ENCODE assay signal across 10 cellular contexts in genomic region chr14:101849125-101849524, GRCh38.
DNase-seq lines count a peak whose midpoint lies in the region; ATAC-seq and TF ChIP-seq lines count a peak whose summit lies in the region.
"Had no signal": no experiment of that assay in that cellular context is flagged by ENCODE, and none has a peak within 500 bp of the region (broad histone marks: within the 10 kb centered on the region; RNA-seq: fewer than 3 reads in every experiment).

No MANE protein-coding gene starts in this region.

- no peak for DNase-seq in T-helper 2 cell treated with Interferon-gamma antibody and Interleukin-4, amounts not matched to agents 5 μg/mL and 100 μg/mL, for 36 hours (ENCODE audit: low spot score)
- no peak for DNase-seq in T-helper 2 cell
- peak; percentile 89 for DNase-seq in Karpas-422
- no peak for DNase-seq in natural killer cell
- no peak for DNase-seq in NCI-H774 (lab: John Stamatoyannopoulos, UW)
- no peak for DNase-seq in NCI-H1092 treated with DMSO at 0.1 percent for 48 hours (lab: John Stamatoyannopoulos, UW)
- DNase-seq in activated CD4-positive, alpha-beta memory T cell treated with anti-CD3 and anti-CD28 coated beads, Interleukin-2, amount 10 ng/mL, durations not matched to agents 7 days and 5 days: no peak

- H4K20me1 ChIP-seq in Karpas-422 (ENCODE audit: insufficient read depth, low read depth, low read length): 0 out of 2 replicates have a peak, but pooled peaks cover 6% of the 10 kb centered on the region

- H3K27me3 ChIP-seq in Karpas-422 (ENCODE audit: low read length): no peaks in the 10 kb centered on the region

- H3K36me3 ChIP-seq in HEK293 (ENCODE audit: control insufficient read depth in 2 of 2, insufficient read depth in 1 of 2, low read length in 2 of 2) (peaks cover 0 to 3% of the 10 kb centered on the region in 2 experiments; a peak in 2 of 3 replicates), Karpas-422 (ENCODE audit: insufficient read depth, low read length) (no peaks in the 10 kb centered on the region)
- H3K36me3 ChIP-seq: thoracic aorta had no signal

- intact Hi-C loops in natural killer cell (cut with micrococcal nuclease): no loop called here

- H3K4me3 Mint-ChIP-seq in T-helper 2 cell treated with Interferon-gamma antibody and Interleukin-4, amounts not matched to agents 5 μg/mL and 100 μg/mL, for 36 hours: no peak overlapping the region
- peak overlapping the region; percentile 67 for H3K4me3 Mint-ChIP-seq in natural killer cell
- no peak overlapping the region for H3K4me3 Mint-ChIP-seq in activated CD4-positive, alpha-beta memory T cell treated with anti-CD3 and anti-CD28 coated beads, Interleukin-2, amount 10 ng/mL, durations not matched to agents 7 days and 5 days

- H3K9me2 ChIP-seq in Karpas-422 (replicated peaks; ENCODE audit: insufficient read depth, low read length): no peaks in the 10 kb centered on the region

- peaks cover 64% of the 10 kb centered on the region for H3K4me1 Mint-ChIP-seq in T-helper 2 cell treated with Interferon-gamma antibody and Interleukin-4, amounts not matched to agents 5 μg/mL and 100 μg/mL, for 36 hours (ENCODE audit: low read depth)
- peaks cover 87 to 91% of the 10 kb centered on the region in 2 donors for H3K4me1 Mint-ChIP-seq in natural killer cell
- H3K4me1 Mint-ChIP-seq in activated CD4-positive, alpha-beta memory T cell treated with anti-CD3 and anti-CD28 coated beads, Interleukin-2, amount 10 ng/mL, durations not matched to agents 7 days and 5 days: peaks cover 81% of the 10 kb centered on the region

- H2AFZ ChIP-seq in Karpas-422 (ENCODE audit: low read length): no peak overlapping the region

- peaks cover 90% of the 10 kb centered on the region for H3K79me2 ChIP-seq in Karpas-422 (ENCODE audit: low read length)

- H3K27ac ChIP-seq in HEK293 (ENCODE audit: extremely low read depth, low read depth, low read length) (no peak overlapping the region), Karpas-422 (ENCODE audit: low read length) (peak overlapping the region; percentile 82)
- H3K27ac ChIP-seq: 22Rv1, thoracic aorta had no signal

- H3K27me3 Mint-ChIP-seq in T-helper 2 cell treated with Interferon-gamma antibody and Interleukin-4, amounts not matched to agents 5 μg/mL and 100 μg/mL, for 36 hours (ENCODE audit: low read depth): no peaks in the 10 kb centered on the region
- no peaks in the 10 kb centered on the region for H3K27me3 Mint-ChIP-seq in natural killer cell (ENCODE audit: low read depth in 2 of 2)
- H3K27me3 Mint-ChIP-seq in activated CD4-positive, alpha-beta memory T cell treated with anti-CD3 and anti-CD28 coated beads, Interleukin-2, amount 10 ng/mL, durations not matched to agents 7 days and 5 days: no peaks in the 10 kb centered on the region

- POLR2A ChIA-PET in HEK293 (lab: Yijun Ruan, JAX): no interaction called here
- POLR2A ChIA-PET in activated CD4-positive, alpha-beta memory T cell treated with anti-CD3 and anti-CD28 coated beads, Interleukin-2, amount 10 ng/mL, durations not matched to agents 7 days and 5 days (lab: Charles Lee): interaction anchor here (0.7 to 1.5 kb wide), 2 partner anchors 13 to 127 kb away, joined by 3 to 4 read pairs; no protein-coding TSS in a partner anchor

- CTCF ChIA-PET in HEK293 (lab: Yijun Ruan, JAX): interaction anchor here (0.5 to 0.6 kb wide), 3 partner anchors 12 to 468 kb away, joined by 3 to 4 read pairs (median 3); no protein-coding TSS in a partner anchor
- CTCF ChIA-PET in activated CD4-positive, alpha-beta memory T cell treated with anti-CD3 and anti-CD28 coated beads, Interleukin-2, amount 10 ng/mL, durations not matched to agents 7 days and 5 days (lab: Charles Lee): no interaction called here

- peak overlapping the region; percentile 73 for H3K4me2 ChIP-seq in Karpas-422 (ENCODE audit: low read depth, low read length, poor library complexity, severe bottlenecking)

- peak; percentile 39 to 50 (median 44) for ATAC-seq in natural killer cell

- H3K27ac Mint-ChIP-seq in T-helper 2 cell treated with Interferon-gamma antibody and Interleukin-4, amounts not matched to agents 5 μg/mL and 100 μg/mL, for 36 hours: peak overlapping the region; percentile 34
- peak overlapping the region; percentile 70 to 97 for H3K27ac Mint-ChIP-seq in natural killer cell
- H3K27ac Mint-ChIP-seq in activated CD4-positive, alpha-beta memory T cell treated with anti-CD3 and anti-CD28 coated beads, Interleukin-2, amount 10 ng/mL, durations not matched to agents 7 days and 5 days: no peak overlapping the region

- H3K4me1 ChIP-seq in HEK293 (ENCODE audit: control insufficient read depth, insufficient read depth, low read length) (peaks cover 3% of the 10 kb centered on the region; the same call in 1 of the 2 replicates), Karpas-422 (ENCODE audit: low read length) (peaks cover 87% of the 10 kb centered on the region)

- H3K9me3 ChIP-seq in HEK293 (ENCODE audit: control insufficient read depth, insufficient read depth, low read depth, low read length) (no peaks in the 10 kb centered on the region), Karpas-422 (ENCODE audit: low read length) (no peaks in the 10 kb centered on the region)
- H3K9me3 ChIP-seq: thoracic aorta had no signal

- no peaks in the 10 kb centered on the region for H3K9me3 Mint-ChIP-seq in T-helper 2 cell treated with Interferon-gamma antibody and Interleukin-4, amounts not matched to agents 5 μg/mL and 100 μg/mL, for 36 hours
- no peaks in the 10 kb centered on the region for H3K9me3 Mint-ChIP-seq in natural killer cell
- no peaks in the 10 kb centered on the region for H3K9me3 Mint-ChIP-seq in activated CD4-positive, alpha-beta memory T cell treated with anti-CD3 and anti-CD28 coated beads, Interleukin-2, amount 10 ng/mL, durations not matched to agents 7 days and 5 days

- no peak for TF ChIP-seq CTCF in HEK293 (tag by site-specific recombination; IDR thresholded peaks at IDR 0.05)
- TF ChIP-seq CTCF in natural killer cell (IDR thresholded peaks at IDR 0.05): no peak

- peak overlapping the region; percentile 42 for H3K9ac ChIP-seq in Karpas-422 (ENCODE audit: low read length)

- no peak overlapping the region for H3K4me3 ChIP-seq in HEK293 (ENCODE audit: low read depth, low read length)
- peak overlapping the region; percentile 42 for H3K4me3 ChIP-seq in Karpas-422 (ENCODE audit: low read length)
- H3K4me3 ChIP-seq: thoracic aorta had no signal

- H3K36me3 Mint-ChIP-seq in T-helper 2 cell treated with Interferon-gamma antibody and Interleukin-4, amounts not matched to agents 5 μg/mL and 100 μg/mL, for 36 hours (ENCODE audit: low read depth): peaks cover 30% of the 10 kb centered on the region
- H3K36me3 Mint-ChIP-seq in natural killer cell: no peaks in the 10 kb centered on the region
- peaks cover 47% of the 10 kb centered on the region for H3K36me3 Mint-ChIP-seq in activated CD4-positive, alpha-beta memory T cell treated with anti-CD3 and anti-CD28 coated beads, Interleukin-2, amount 10 ng/mL, durations not matched to agents 7 days and 5 days (ENCODE audit: low read depth)

TF ChIP-seq in HEK293, 187 proteins besides CTCF, POLR2A, EP300 and RAD21:
- TF ChIP-seq ZNF560 (tag by site-specific recombination; IDR thresholded peaks at IDR 0.05; ENCODE audit: borderline replicate concordance): no peak
- no peak for TF ChIP-seq ZNF510 (tag by site-specific recombination; IDR thresholded peaks at IDR 0.05; ENCODE audit: insufficient replicate concordance)
- TF ChIP-seq KLF1 (tag by site-specific recombination; IDR thresholded peaks at IDR 0.05): peak; percentile 86
- TF ChIP-seq GLIS2 (tag by site-specific recombination; IDR thresholded peaks at IDR 0.05): no peak
- no peak for TF ChIP-seq ZNF211 (tag by site-specific recombination; IDR thresholded peaks at IDR 0.05; ENCODE audit: low read depth)
- TF ChIP-seq ZBTB21 (tag by site-specific recombination; IDR thresholded peaks at IDR 0.05): no peak
- no peak for TF ChIP-seq ZNF324 (tag by site-specific recombination; IDR thresholded peaks at IDR 0.05)
- TF ChIP-seq ZNF426 (tag by site-specific recombination; IDR thresholded peaks at IDR 0.05): no peak
- no peak for TF ChIP-seq OSR2 (tag by site-specific recombination; IDR thresholded peaks at IDR 0.05)
- no peak for TF ChIP-seq ZNF639 (tag by site-specific recombination; IDR thresholded peaks at IDR 0.05)
- TF ChIP-seq ZFP37 (tag by site-specific recombination; IDR thresholded peaks at IDR 0.05): no peak
- no peak for TF ChIP-seq ZNF747 (tag by site-specific recombination; IDR thresholded peaks at IDR 0.05)
- TF ChIP-seq ZNF600 (tag by site-specific recombination; IDR thresholded peaks at IDR 0.05): peak; percentile 80
- no peak for TF ChIP-seq ZNF394 (tag by site-specific recombination; IDR thresholded peaks at IDR 0.05; ENCODE audit: borderline replicate concordance)
- TF ChIP-seq ZNF350 (tag by site-specific recombination; IDR thresholded peaks at IDR 0.05): no peak
- no peak for TF ChIP-seq ZNF626 (tag by site-specific recombination; IDR thresholded peaks at IDR 0.05)
- no peak for TF ChIP-seq ZNF513 (tag by site-specific recombination; IDR thresholded peaks at IDR 0.05)
